In the genomic region with DNA sequence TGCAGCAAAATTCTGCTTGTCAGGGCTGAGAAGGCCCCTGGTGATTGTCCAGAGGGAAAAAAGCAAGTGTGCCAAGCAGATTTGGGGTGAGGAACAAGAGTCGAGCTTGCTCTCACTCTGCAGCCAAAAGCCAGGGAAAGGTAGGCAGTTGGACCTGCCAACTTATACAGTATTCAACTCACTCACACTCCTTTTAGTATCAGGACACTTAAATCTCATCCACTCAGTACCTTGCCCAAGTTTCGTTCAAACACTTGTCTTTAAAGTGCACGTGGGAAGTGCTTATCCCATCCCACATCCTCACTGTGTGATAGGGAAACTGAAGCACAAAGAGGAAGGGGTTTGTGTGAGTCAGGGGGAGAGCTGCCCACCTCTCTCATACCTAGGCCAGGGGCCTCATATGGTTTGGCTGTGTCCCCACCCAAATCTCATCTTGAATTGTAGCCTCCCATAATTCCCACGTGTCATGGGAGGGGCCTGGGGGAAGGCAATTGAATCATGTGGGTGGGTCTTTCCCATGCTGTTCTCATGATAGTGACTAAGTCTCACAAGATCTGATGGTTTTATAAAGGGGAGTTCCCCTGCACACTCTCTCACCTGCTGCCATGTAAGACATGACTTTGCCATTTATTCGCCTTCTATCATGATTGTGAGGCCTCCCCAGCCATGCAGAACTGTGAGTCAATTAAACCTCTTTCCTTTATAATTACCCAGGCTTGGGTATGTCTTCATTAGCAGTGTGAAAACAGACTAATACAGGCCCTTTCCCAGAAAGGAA, we compare ENCODE assay signal across 19 cellular contexts. TPM values are rescaled to one million over a fixed set of nuclear protein-coding genes. Genes with fewer than 3 reads are reported as not detected.
DNase-seq lines count a peak whose midpoint lies in the region; ATAC-seq, FAIRE-seq and TF ChIP-seq lines count a peak whose summit lies in the region.
"Had no signal": no experiment of that assay in that cellular context is flagged by ENCODE, and none has a peak within 500 bp of the region (broad histone marks: within the 10 kb centered on the region; RNA-seq: fewer than 3 reads in every experiment).

No MANE protein-coding gene starts in this region.

- no peak overlapping the region for H3K4me3 Mint-ChIP-seq in activated naive CD4-positive, alpha-beta T cell treated with anti-CD3 and anti-CD28 coated beads, Interleukin-2, amount 10 ng/mL, durations not matched to agents 7 days and 5 days
- H3K4me3 Mint-ChIP-seq in activated T-helper 17 cell treated with anti-CD3 and anti-CD28 coated beads, Interleukin-2, amount 50 U/mL, for 72 hours: no peak overlapping the region
- H3K4me3 Mint-ChIP-seq in CD4-positive, alpha-beta T cell: no peak overlapping the region
- H3K4me3 Mint-ChIP-seq: B cell; CD4-positive, CD25-positive, alpha-beta regulatory T cell had no signal

- no peak overlapping the region for H3K27ac Mint-ChIP-seq in activated naive CD4-positive, alpha-beta T cell treated with anti-CD3 and anti-CD28 coated beads, Interleukin-2, amount 50 U/mL, for 72 hours
- no peak overlapping the region for H3K27ac Mint-ChIP-seq in activated naive CD4-positive, alpha-beta T cell treated with anti-CD3 and anti-CD28 coated beads, Interleukin-2, amount 10 ng/mL, durations not matched to agents 7 days and 5 days
- H3K27ac Mint-ChIP-seq in activated T-helper 17 cell treated with anti-CD3 and anti-CD28 coated beads, Interleukin-2, amount 50 U/mL, for 72 hours: no peak overlapping the region
- H3K27ac Mint-ChIP-seq in CD4-positive, alpha-beta T cell: no peak overlapping the region
- H3K27ac Mint-ChIP-seq: B cell; CD4-positive, CD25-positive, alpha-beta regulatory T cell had no signal

- peaks cover 0 to 5% (median 0%) of the 10 kb centered on the region in 4 donors for H3K27me3 ChIP-seq in esophagus muscularis mucosa
- no peaks in the 10 kb centered on the region for H3K27me3 ChIP-seq in CD4-positive, alpha-beta T cell (ENCODE audit: control insufficient read depth, insufficient read depth, low read length)

- FAIRE-seq in urothelium cell line (lab: Jason Lieb, UNC): peak; percentile 35
- FAIRE-seq: RCC 7860 had no signal

- DNase-seq in activated naive CD4-positive, alpha-beta T cell treated with anti-CD3 and anti-CD28 coated beads, Interleukin-2, amount 50 U/mL, for 72 hours (ENCODE audit: low spot score in 2 of 2): no peak
- no peak for DNase-seq in activated naive CD4-positive, alpha-beta T cell treated with anti-CD3 and anti-CD28 coated beads, Interleukin-2, amount 10 ng/mL, durations not matched to agents 7 days and 5 days
- DNase-seq in esophagus muscularis mucosa (ENCODE audit: extremely low spot score) (peak; percentile 55), urothelium cell line (ENCODE audit: low spot score) (no peak), nucleus accumbens (lab: John Stamatoyannopoulos, UW) (no peak)
- no peak for DNase-seq in CD4-positive, alpha-beta T cell
- DNase-seq: Calu3; CD4-positive, CD25-positive, alpha-beta regulatory T cell; DMS53; H7; NCI-H1436 treated with DMSO at 0.1 percent for 48 hours; NCI-H2081; NCI-H524; Right ventricle myocardium superior had no signal

- no peak overlapping the region for H3K27ac ChIP-seq in esophagus muscularis mucosa (replicated peaks in 1 of 4)
- H3K27ac ChIP-seq in CD4-positive, alpha-beta T cell (ENCODE audit: low read depth, low read length): no peak overlapping the region
- H3K27ac ChIP-seq: KMS-11 had no signal

- no peaks in the 10 kb centered on the region for H3K4me1 ChIP-seq in esophagus muscularis mucosa

- no peak overlapping the region for H3K4me3 ChIP-seq in esophagus muscularis mucosa

- peaks cover 17 to 38% of the 10 kb centered on the region in 2 donors for H3K9me3 Mint-ChIP-seq in activated naive CD4-positive, alpha-beta T cell treated with anti-CD3 and anti-CD28 coated beads, Interleukin-2, amount 50 U/mL, for 72 hours
- H3K9me3 Mint-ChIP-seq in activated naive CD4-positive, alpha-beta T cell treated with anti-CD3 and anti-CD28 coated beads, Interleukin-2, amount 10 ng/mL, durations not matched to agents 7 days and 5 days: peaks cover 17% of the 10 kb centered on the region
- H3K9me3 Mint-ChIP-seq in activated T-helper 17 cell treated with anti-CD3 and anti-CD28 coated beads, Interleukin-2, amount 50 U/mL, for 72 hours: peaks cover 8% of the 10 kb centered on the region
- H3K9me3 Mint-ChIP-seq in CD4-positive, alpha-beta T cell: peaks cover 15% of the 10 kb centered on the region

- H3K36me3 Mint-ChIP-seq in activated naive CD4-positive, alpha-beta T cell treated with anti-CD3 and anti-CD28 coated beads, Interleukin-2, amount 50 U/mL, for 72 hours: peaks cover 5 to 7% of the 10 kb centered on the region in 2 donors
- no peaks in the 10 kb centered on the region for H3K36me3 Mint-ChIP-seq in activated naive CD4-positive, alpha-beta T cell treated with anti-CD3 and anti-CD28 coated beads, Interleukin-2, amount 10 ng/mL, durations not matched to agents 7 days and 5 days
- H3K36me3 Mint-ChIP-seq in activated T-helper 17 cell treated with anti-CD3 and anti-CD28 coated beads, Interleukin-2, amount 50 U/mL, for 72 hours (ENCODE audit: low read depth): no peaks in the 10 kb centered on the region
- no peaks in the 10 kb centered on the region for H3K36me3 Mint-ChIP-seq in CD4-positive, alpha-beta T cell (ENCODE audit: low read depth)
- H3K36me3 Mint-ChIP-seq: CD4-positive, CD25-positive, alpha-beta regulatory T cell had no signal

- 66% methylated on average over 5 of the region's 5 CpGs for WGBS in esophagus muscularis mucosa

- peaks cover 0 to 18% (median 7%) of the 10 kb centered on the region in 4 donors for H3K9me3 ChIP-seq in esophagus muscularis mucosa
- peaks cover 16% of the 10 kb centered on the region for H3K9me3 ChIP-seq in CD4-positive, alpha-beta T cell (ENCODE audit: control insufficient read depth, low read length)

- H3K27me3 Mint-ChIP-seq in activated naive CD4-positive, alpha-beta T cell treated with anti-CD3 and anti-CD28 coated beads, Interleukin-2, amount 10 ng/mL, durations not matched to agents 7 days and 5 days: no peaks in the 10 kb centered on the region
- peaks cover 25% of the 10 kb centered on the region for H3K27me3 Mint-ChIP-seq in activated T-helper 17 cell treated with anti-CD3 and anti-CD28 coated beads, Interleukin-2, amount 50 U/mL, for 72 hours
- peaks cover 12% of the 10 kb centered on the region for H3K27me3 Mint-ChIP-seq in CD4-positive, alpha-beta T cell

- no peak for TF ChIP-seq EP300 in esophagus muscularis mucosa (IDR thresholded peaks at IDR 0.05)

- intact Hi-C loops in esophagus muscularis mucosa (cut with DNase I): no loop called here
- intact Hi-C loops in CD4-positive, alpha-beta T cell (cut with DNase I, micrococcal nuclease): no loop called here

- CTCF ChIA-PET in activated naive CD4-positive, alpha-beta T cell treated with anti-CD3 and anti-CD28 coated beads, Interleukin-2, amount 10 ng/mL, durations not matched to agents 7 days and 5 days (lab: Charles Lee): no interaction called here
- CTCF ChIA-PET in CD4-positive, alpha-beta T cell (lab: Charles Lee): no interaction called here

- TF ChIP-seq POLR2A in esophagus muscularis mucosa (IDR thresholded peaks at IDR 0.05; ENCODE audit: low read depth): no peak

- POLR2A ChIA-PET in CD4-positive, alpha-beta T cell (lab: Charles Lee): no interaction called here

- H3K4me1 Mint-ChIP-seq in activated naive CD4-positive, alpha-beta T cell treated with anti-CD3 and anti-CD28 coated beads, Interleukin-2, amount 10 ng/mL, durations not matched to agents 7 days and 5 days: no peaks in the 10 kb centered on the region
- no peaks in the 10 kb centered on the region for H3K4me1 Mint-ChIP-seq in activated T-helper 17 cell treated with anti-CD3 and anti-CD28 coated beads, Interleukin-2, amount 50 U/mL, for 72 hours
- H3K4me1 Mint-ChIP-seq in CD4-positive, alpha-beta T cell (ENCODE audit: low read depth): no peaks in the 10 kb centered on the region
- H3K4me1 Mint-ChIP-seq: B cell; CD4-positive, CD25-positive, alpha-beta regulatory T cell had no signal

- ATAC-seq in activated naive CD4-positive, alpha-beta T cell treated with anti-CD3 and anti-CD28 coated beads, Interleukin-2, amount 50 U/mL, for 72 hours: peak; percentile 48 to 53
- peak; percentile 61 for ATAC-seq in activated T-helper 17 cell treated with anti-CD3 and anti-CD28 coated beads, Interleukin-2, amount 50 U/mL, for 72 hours (replicated peaks)
- no peak for ATAC-seq in CD4-positive, alpha-beta T cell (ENCODE audit: poor library complexity)

- no peak for TF ChIP-seq CTCF in esophagus muscularis mucosa (IDR thresholded peaks at IDR 0.05)
- TF ChIP-seq CTCF in CD4-positive, alpha-beta T cell (IDR thresholded peaks at IDR 0.05): no peak

- H3K36me3 ChIP-seq in esophagus muscularis mucosa: no peaks in the 10 kb centered on the region

RNA-seq across cellular contexts. Expression of a gene that starts 25.6 kb away (rescaled TPM):
- not detected for total RNA-seq in activated naive CD4-positive, alpha-beta T cell treated with anti-CD3 and anti-CD28 coated beads, Interleukin-2, amount 50 U/mL, for 72 hours
- total RNA-seq in activated T-helper 17 cell treated with anti-CD3 and anti-CD28 coated beads, Interleukin-2, amount 50 U/mL, for 72 hours: not detected
- total RNA-seq in esophagus muscularis mucosa: not detected
- not detected for total RNA-seq in CD4-positive, alpha-beta T cell
- total RNA-seq: B cell; Calu3; CD4-positive, CD25-positive, alpha-beta regulatory T cell; H7; M059J had no signal
